10 cellular contexts compared by ENCODE assay signal in the genomic region with DNA sequence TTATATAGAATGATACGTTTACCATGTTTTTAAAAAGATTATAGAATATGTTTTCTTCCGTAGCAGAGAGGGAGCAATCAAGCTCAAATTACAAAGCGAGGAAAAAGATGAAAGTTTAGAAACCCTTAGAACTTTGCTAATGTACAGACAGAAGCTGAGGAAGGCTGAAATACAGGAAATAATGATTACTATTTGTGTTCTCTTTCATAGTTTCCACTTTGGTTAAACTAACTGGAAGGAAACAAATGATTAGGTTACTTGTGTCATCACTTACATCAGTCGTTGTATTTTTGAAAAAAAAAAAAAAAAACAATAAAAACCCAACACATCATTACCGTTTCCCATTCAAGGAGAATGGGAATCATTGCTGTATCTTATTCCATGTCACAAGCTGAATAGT.
A peak's percentile ranks its signal among the peaks of the same experiment; 100 is the strongest.
DNase-seq lines count a peak whose midpoint lies in the region; ATAC-seq and TF ChIP-seq lines count a peak whose summit lies in the region.
"Had no signal": no experiment of that assay in that cellular context is flagged by ENCODE, and none has a peak within 500 bp of the region (broad histone marks: within the 10 kb centered on the region; RNA-seq: fewer than 3 reads in every experiment).

No MANE protein-coding gene starts in this region.

- peaks cover 16% of the 10 kb centered on the region for H3K4me1 ChIP-seq in CD8-positive, alpha-beta memory T cell (ENCODE audit: insufficient read depth, low read length)
- H3K4me1 ChIP-seq in GM23248 (ENCODE audit: insufficient read depth) (peaks cover 25% of the 10 kb centered on the region), GM23338 (ENCODE audit: insufficient read depth) (0 out of 2 replicates have a peak, but pooled peaks cover 7% of the 10 kb centered on the region)
- H3K4me1 ChIP-seq: HAP-1 had no signal

- in situ Hi-C loops in GM23248 (cut with MboI): no loop called here

- CTCF ChIA-PET in CD8-positive, alpha-beta memory T cell (lab: Charles Lee): no interaction called here

- no peaks in the 10 kb centered on the region for H3K79me2 ChIP-seq in GM23248 (ENCODE audit: insufficient read depth)
- no peaks in the 10 kb centered on the region for H3K79me2 ChIP-seq in GM23338 (replicated peaks; ENCODE audit: insufficient read depth)

- 35 to 38% methylated on average over 5 of the region's 5 CpGs for WGBS in GM23248 (ENCODE audit: low coverage in 1 of 2, low lambda C conversion rate in 2 of 2, missing lambda C conversion rate in 2 of 2), 2 experiments

- H2AFZ ChIP-seq in GM23248 (peak overlapping the region; percentile 92), GM23338 (no peak overlapping the region)

- H3K9me3 Mint-ChIP-seq in CD8-positive, alpha-beta memory T cell: peaks cover 0 to 4% (median 0%) of the 10 kb centered on the region in 5 donors
- peaks cover 6 to 17% of the 10 kb centered on the region in 2 donors for H3K9me3 Mint-ChIP-seq in activated naive CD4-positive, alpha-beta T cell treated with anti-CD3 and anti-CD28 coated beads, Interleukin-2, amount 50 U/mL, for 72 hours
- H3K9me3 Mint-ChIP-seq in natural killer cell treated with Interleukin-12 subunit alpha and Interleukin-12 subunit beta and Interleukin-15 and Interleukin-18, amount 100 ng/mL, for 72 hours: peaks cover 7% of the 10 kb centered on the region
- H3K9me3 Mint-ChIP-seq in GM23338: peaks cover 10% of the 10 kb centered on the region; the same call in 2 of the 3 replicates

- H3K36me3 Mint-ChIP-seq in CD8-positive, alpha-beta memory T cell: peaks cover 0 to 15% (median 0%) of the 10 kb centered on the region in 3 donors
- H3K36me3 Mint-ChIP-seq in activated naive CD4-positive, alpha-beta T cell treated with anti-CD3 and anti-CD28 coated beads, Interleukin-2, amount 50 U/mL, for 72 hours: peaks cover 5 to 30% of the 10 kb centered on the region in 2 donors
- peaks cover 13% of the 10 kb centered on the region for H3K36me3 Mint-ChIP-seq in natural killer cell treated with Interleukin-12 subunit alpha and Interleukin-12 subunit beta and Interleukin-15 and Interleukin-18, amount 100 ng/mL, for 72 hours
- peaks cover 10% of the 10 kb centered on the region; the same call in 2 of the 3 replicates for H3K36me3 Mint-ChIP-seq in GM23338 (ENCODE audit: low read depth)

- H3F3A ChIP-seq in GM23248 (ENCODE audit: insufficient read depth) (no peaks in the 10 kb centered on the region), GM23338 (replicated peaks; ENCODE audit: low read depth) (no peaks in the 10 kb centered on the region)

- peak overlapping the region; percentile 54 to 79 (median 65) for H3K4me3 Mint-ChIP-seq in CD8-positive, alpha-beta memory T cell
- H3K4me3 Mint-ChIP-seq in natural killer cell treated with Interleukin-12 subunit alpha and Interleukin-12 subunit beta and Interleukin-15 and Interleukin-18, amount 100 ng/mL, for 72 hours: peak overlapping the region; percentile 81
- H3K4me3 Mint-ChIP-seq in GM23338: no peak overlapping the region

- POLR2A ChIA-PET in CD8-positive, alpha-beta memory T cell (lab: Charles Lee): interaction anchor here (0.7 kb wide), 1 partner anchor 403 kb away, joined by 12 read pairs; no protein-coding TSS in a partner anchor

- H3K27me3 ChIP-seq in CD8-positive, alpha-beta memory T cell (ENCODE audit: insufficient read depth, low read length, poor library complexity, severe bottlenecking): no peaks in the 10 kb centered on the region
- H3K27me3 ChIP-seq in GM23248 (replicated peaks; ENCODE audit: insufficient read depth) (no peaks in the 10 kb centered on the region), GM23338 (ENCODE audit: insufficient read depth) (no peaks in the 10 kb centered on the region)

- ATAC-seq in activated naive CD4-positive, alpha-beta T cell treated with anti-CD3 and anti-CD28 coated beads, Interleukin-2, amount 50 U/mL, for 72 hours: peak; percentile 31 to 70
- ATAC-seq in natural killer cell treated with Interleukin-12 subunit alpha and Interleukin-12 subunit beta and Interleukin-15 and Interleukin-18, amount 100 ng/mL, for 72 hours: no peak
- ATAC-seq in GM23338 (no peak), HG03135 (IDR thresholded peaks at IDR 0.05; ENCODE audit: unreplicated experiment) (no peak)

- H3K27me3 Mint-ChIP-seq in CD8-positive, alpha-beta memory T cell: peaks cover 0 to 2% of the 10 kb centered on the region in 2 donors
- no peaks in the 10 kb centered on the region for H3K27me3 Mint-ChIP-seq in natural killer cell treated with Interleukin-12 subunit alpha and Interleukin-12 subunit beta and Interleukin-15 and Interleukin-18, amount 100 ng/mL, for 72 hours
- H3K27me3 Mint-ChIP-seq in GM23338 (ENCODE audit: insufficient read depth, low read depth, poor library complexity): no peaks in the 10 kb centered on the region

- peak overlapping the region; percentile 47 to 95 (median 76) for H3K27ac Mint-ChIP-seq in CD8-positive, alpha-beta memory T cell
- peak overlapping the region; percentile 78 to 97 for H3K27ac Mint-ChIP-seq in activated naive CD4-positive, alpha-beta T cell treated with anti-CD3 and anti-CD28 coated beads, Interleukin-2, amount 50 U/mL, for 72 hours
- H3K27ac Mint-ChIP-seq in natural killer cell treated with Interleukin-12 subunit alpha and Interleukin-12 subunit beta and Interleukin-15 and Interleukin-18, amount 100 ng/mL, for 72 hours: peak overlapping the region; percentile 91 to 96
- no peak overlapping the region for H3K27ac Mint-ChIP-seq in GM23338

- peaks cover 41 to 51% (median 50%) of the 10 kb centered on the region in 3 donors for H3K4me1 Mint-ChIP-seq in CD8-positive, alpha-beta memory T cell
- H3K4me1 Mint-ChIP-seq in natural killer cell treated with Interleukin-12 subunit alpha and Interleukin-12 subunit beta and Interleukin-15 and Interleukin-18, amount 100 ng/mL, for 72 hours (ENCODE audit: low read depth in 2 of 2): peaks cover 27 to 28% of the 10 kb centered on the region in 2 donors
- peaks cover 8% of the 10 kb centered on the region for H3K4me1 Mint-ChIP-seq in GM23338

- TF ChIP-seq CTCF in GM23338 (conservative IDR thresholded peaks at IDR 0.05; ENCODE audit: low read depth in 2 of 2): no peak

- H3K36me3 ChIP-seq in CD8-positive, alpha-beta memory T cell (ENCODE audit: insufficient read depth, low read length): no peaks in the 10 kb centered on the region
- no peaks in the 10 kb centered on the region for H3K36me3 ChIP-seq in GM23248 (ENCODE audit: low read depth)
- H3K36me3 ChIP-seq in GM23338 (ENCODE audit: insufficient read depth): no peaks in the 10 kb centered on the region; the same call in 1 of the 2 replicates
- H3K36me3 ChIP-seq: HAP-1 had no signal

- H3K9me2 ChIP-seq in GM23248 (ENCODE audit: insufficient read depth) (no peaks in the 10 kb centered on the region), GM23338 (ENCODE audit: insufficient read depth) (no peaks in the 10 kb centered on the region)

- H3K4me2 ChIP-seq in GM23248 (ENCODE audit: unreplicated experiment): peak overlapping the region; percentile 87
- no peak overlapping the region for H3K4me2 ChIP-seq in GM23338

- no peaks in the 10 kb centered on the region for H4K20me1 ChIP-seq in GM23248 (ENCODE audit: insufficient read depth)
- no peaks in the 10 kb centered on the region for H4K20me1 ChIP-seq in GM23338 (replicated peaks; ENCODE audit: insufficient read depth)

- no peaks in the 10 kb centered on the region for H3K9me3 ChIP-seq in CD8-positive, alpha-beta memory T cell (ENCODE audit: low read length)
- H3K9me3 ChIP-seq in GM23248 (ENCODE audit: low read depth): no peaks in the 10 kb centered on the region
- H3K9me3 ChIP-seq: HAP-1 had no signal

- peak overlapping the region; percentile 23 for H3K4me3 ChIP-seq in CD8-positive, alpha-beta memory T cell (ENCODE audit: low read length)
- H3K4me3 ChIP-seq in GM23248 (peak overlapping the region; percentile 53), GM23338 (no peak overlapping the region)
- H3K4me3 ChIP-seq: HAP-1 had no signal

- H3K27ac ChIP-seq in CD8-positive, alpha-beta memory T cell (ENCODE audit: low read depth, low read length): no peak overlapping the region
- peak overlapping the region; percentile 29 for H3K27ac ChIP-seq in GM23248
- no peak overlapping the region for H3K27ac ChIP-seq in GM23338 (ENCODE audit: low read depth)

- DNase-seq in CD8-positive, alpha-beta memory T cell: no peak
- DNase-seq in GM23248 (peak; percentile 16), GM23338 (ENCODE audit: low spot score) (no peak), NCI-H1048 (lab: John Stamatoyannopoulos, UW) (no peak), SHP77 (lab: John Stamatoyannopoulos, UW) (no peak)
- no peak for DNase-seq in activated naive CD4-positive, alpha-beta T cell treated with anti-CD3 and anti-CD28 coated beads, Interleukin-2, amount 50 U/mL, for 72 hours (ENCODE audit: low spot score in 2 of 2)
- no peak for DNase-seq in natural killer cell treated with Interleukin-12 subunit alpha and Interleukin-12 subunit beta and Interleukin-15 and Interleukin-18, amount 100 ng/mL, for 72 hours (ENCODE audit: low spot score)
- DNase-seq: Calu3 had no signal

- peak overlapping the region; percentile 46 for H3K9ac ChIP-seq in GM23248

TF ChIP-seq in GM23338, 12 proteins besides CTCF, POLR2A, EP300 and RAD21 (continues in another document):
- no peak for TF ChIP-seq EZH2phosphoT487 (IDR thresholded peaks at IDR 0.05; ENCODE audit: unreplicated experiment)
- TF ChIP-seq, protein P1, sequence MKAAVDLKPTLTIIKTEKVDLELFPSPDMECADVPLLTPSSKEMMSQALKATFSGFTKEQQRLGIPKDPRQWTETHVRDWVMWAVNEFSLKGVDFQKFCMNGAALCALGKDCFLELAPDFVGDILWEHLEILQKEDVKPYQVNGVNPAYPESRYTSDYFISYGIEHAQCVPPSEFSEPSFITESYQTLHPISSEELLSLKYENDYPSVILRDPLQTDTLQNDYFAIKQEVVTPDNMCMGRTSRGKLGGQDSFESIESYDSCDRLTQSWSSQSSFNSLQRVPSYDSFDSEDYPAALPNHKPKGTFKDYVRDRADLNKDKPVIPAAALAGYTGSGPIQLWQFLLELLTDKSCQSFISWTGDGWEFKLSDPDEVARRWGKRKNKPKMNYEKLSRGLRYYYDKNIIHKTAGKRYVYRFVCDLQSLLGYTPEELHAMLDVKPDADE (IDR thresholded peaks at IDR 0.05): no peak
- no peak for TF ChIP-seq ZNF114 (CRISPR knock-in tag; IDR thresholded peaks at IDR 0.05)
- no peak for TF ChIP-seq CREB1 (CRISPR knock-in tag; IDR thresholded peaks at IDR 0.05; ENCODE audit: low read depth)
- TF ChIP-seq NANOG (IDR thresholded peaks at IDR 0.05; ENCODE audit: borderline replicate concordance): no peak

Comparison
In these comparisons a context has a peak if more than half of its experiments do, and no peak if none do; other contexts are left out.
1. ATAC-seq: peak in activated naive CD4-positive, alpha-beta T cell treated with anti-CD3 and anti-CD28 coated beads, Interleukin-2, amount 50 U/mL, for 72 hours (2 of 2); none in natural killer cell treated with Interleukin-12 subunit alpha and Interleukin-12 subunit beta and Interleukin-15 and Interleukin-18, amount 100 ng/mL, for 72 hours (0 of 2), GM23338 (single experiment) and HG03135 (single experiment).